8 cellular contexts compared by ENCODE assay signal in genomic region chrX:149074429-149074828, GRCh38.
A peak's percentile ranks its signal among the peaks of the same experiment; 100 is the strongest.
DNase-seq lines count a peak whose midpoint lies in the region; ATAC-seq and TF ChIP-seq lines count a peak whose summit lies in the region.

No MANE protein-coding gene starts in this region.

- H3K36me3 ChIP-seq in HAP-1 (replicated peaks), result no peaks in the 10 kb centered on the region
- H3K36me3 ChIP-seq in sigmoid colon, result no peaks in the 10 kb centered on the region

- H3K27ac ChIP-seq in sigmoid colon, result no peak overlapping the region

- H3K9me3 ChIP-seq in HAP-1 (no peaks in the 10 kb centered on the region), sigmoid colon (no peaks in the 10 kb centered on the region)

- in situ Hi-C loops in HAP-1 (cut with MboI; ENCODE audit: low sequenced_read_pairs), result no loop called here

- H3K4me3 ChIP-seq in HAP-1 (no peak overlapping the region), sigmoid colon (no peak overlapping the region)

- TF ChIP-seq CTCF in sigmoid colon (IDR thresholded peaks at IDR 0.05), result no peak

- no peak for TF ChIP-seq POLR2A in sigmoid colon (IDR thresholded peaks at IDR 0.05)

- DNase-seq in AG08395 (ENCODE audit: low spot score) (peak; percentile 54), M059J (ENCODE audit: low read depth) (peak; percentile 1), foreskin melanocyte (peak; percentile 3), HCEC 1CT (no peak), HAP-1 (ENCODE audit: low spot score in 2 of 2) (no peak), sigmoid colon (no peak)

- intact Hi-C loops in sigmoid colon (cut with DNase I), result no loop called here

- no peaks in the 10 kb centered on the region for H3K4me1 ChIP-seq in HAP-1
- H3K4me1 ChIP-seq in sigmoid colon, result no peaks in the 10 kb centered on the region

- H3K27me3 ChIP-seq in HAP-1 (ENCODE audit: low read depth) (no peaks in the 10 kb centered on the region), sigmoid colon (no peaks in the 10 kb centered on the region)

- peak; percentile 41 for ATAC-seq in GM18520 (IDR thresholded peaks at IDR 0.05; ENCODE audit: unreplicated experiment)
- no peak for ATAC-seq in GM21528 (IDR thresholded peaks at IDR 0.05; ENCODE audit: low FRiP score, unreplicated experiment)

- no peak for TF ChIP-seq EP300 in sigmoid colon (IDR thresholded peaks at IDR 0.05)

- WGBS in sigmoid colon, 2 donors, result 18 to 48% methylated on average over 7 of the region's 7 CpGs

Comparison
In these comparisons a context has a peak if more than half of its experiments do, and no peak if none do; other contexts are left out.
1. DNase-seq: peak in AG08395 (single experiment), M059J (single experiment) and foreskin melanocyte (single experiment); none in HCEC 1CT (single experiment), HAP-1 (0 of 2) and sigmoid colon (single experiment).